In genomic region chr4:127624176-127624575, GRCh38 we compare ENCODE assay signal across 2 cellular contexts.
TF ChIP-seq lines count a peak whose summit lies in the region.

No MANE protein-coding gene starts in this region.

TF ChIP-seq in SK-N-SH, 30 proteins besides CTCF, POLR2A, EP300 and RAD21:
- TF ChIP-seq ELF1 (IDR thresholded peaks at IDR 0.05) (no peak), USF1 (IDR thresholded peaks at IDR 0.05; ENCODE audit: borderline replicate concordance, low read depth) (no peak), FOSL2 (IDR thresholded peaks at IDR 0.05; ENCODE audit: borderline replicate concordance, low read depth) (no peak), TEAD4 (IDR thresholded peaks at IDR 0.05; ENCODE audit: borderline replicate concordance, insufficient read depth) (no peak), TAF1 (IDR thresholded peaks at IDR 0.05; ENCODE audit: borderline replicate concordance, low read depth, low read length) (no peak), GABPA (IDR thresholded peaks at IDR 0.05; ENCODE audit: low read depth) (no peak), CHD2 (IDR thresholded peaks at IDR 0.05; ENCODE audit: low read length, partially characterized antibody) (no peak), POLR2AphosphoS5 (IDR thresholded peaks at IDR 0.05; ENCODE audit: low read depth, low read length) (no peak), GATA2 (CRISPR knock-in tag; IDR thresholded peaks at IDR 0.05) (no peak), SMC3 (IDR thresholded peaks at IDR 0.05; ENCODE audit: low read depth, low read length) (no peak)
- TF ChIP-seq, protein P1, sequence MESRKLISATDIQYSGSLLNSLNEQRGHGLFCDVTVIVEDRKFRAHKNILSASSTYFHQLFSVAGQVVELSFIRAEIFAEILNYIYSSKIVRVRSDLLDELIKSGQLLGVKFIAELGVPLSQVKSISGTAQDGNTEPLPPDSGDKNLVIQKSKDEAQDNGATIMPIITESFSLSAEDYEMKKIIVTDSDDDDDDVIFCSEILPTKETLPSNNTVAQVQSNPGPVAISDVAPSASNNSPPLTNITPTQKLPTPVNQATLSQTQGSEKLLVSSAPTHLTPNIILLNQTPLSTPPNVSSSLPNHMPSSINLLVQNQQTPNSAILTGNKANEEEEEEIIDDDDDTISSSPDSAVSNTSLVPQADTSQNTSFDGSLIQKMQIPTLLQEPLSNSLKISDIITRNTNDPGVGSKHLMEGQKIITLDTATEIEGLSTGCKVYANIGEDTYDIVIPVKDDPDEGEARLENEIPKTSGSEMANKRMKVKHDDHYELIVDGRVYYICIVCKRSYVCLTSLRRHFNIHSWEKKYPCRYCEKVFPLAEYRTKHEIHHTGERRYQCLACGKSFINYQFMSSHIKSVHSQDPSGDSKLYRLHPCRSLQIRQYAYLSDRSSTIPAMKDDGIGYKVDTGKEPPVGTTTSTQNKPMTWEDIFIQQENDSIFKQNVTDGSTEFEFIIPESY (IDR thresholded peaks at IDR 0.05; ENCODE audit: borderline replicate concordance, low read depth), result no peak
- TF ChIP-seq, protein P2, sequence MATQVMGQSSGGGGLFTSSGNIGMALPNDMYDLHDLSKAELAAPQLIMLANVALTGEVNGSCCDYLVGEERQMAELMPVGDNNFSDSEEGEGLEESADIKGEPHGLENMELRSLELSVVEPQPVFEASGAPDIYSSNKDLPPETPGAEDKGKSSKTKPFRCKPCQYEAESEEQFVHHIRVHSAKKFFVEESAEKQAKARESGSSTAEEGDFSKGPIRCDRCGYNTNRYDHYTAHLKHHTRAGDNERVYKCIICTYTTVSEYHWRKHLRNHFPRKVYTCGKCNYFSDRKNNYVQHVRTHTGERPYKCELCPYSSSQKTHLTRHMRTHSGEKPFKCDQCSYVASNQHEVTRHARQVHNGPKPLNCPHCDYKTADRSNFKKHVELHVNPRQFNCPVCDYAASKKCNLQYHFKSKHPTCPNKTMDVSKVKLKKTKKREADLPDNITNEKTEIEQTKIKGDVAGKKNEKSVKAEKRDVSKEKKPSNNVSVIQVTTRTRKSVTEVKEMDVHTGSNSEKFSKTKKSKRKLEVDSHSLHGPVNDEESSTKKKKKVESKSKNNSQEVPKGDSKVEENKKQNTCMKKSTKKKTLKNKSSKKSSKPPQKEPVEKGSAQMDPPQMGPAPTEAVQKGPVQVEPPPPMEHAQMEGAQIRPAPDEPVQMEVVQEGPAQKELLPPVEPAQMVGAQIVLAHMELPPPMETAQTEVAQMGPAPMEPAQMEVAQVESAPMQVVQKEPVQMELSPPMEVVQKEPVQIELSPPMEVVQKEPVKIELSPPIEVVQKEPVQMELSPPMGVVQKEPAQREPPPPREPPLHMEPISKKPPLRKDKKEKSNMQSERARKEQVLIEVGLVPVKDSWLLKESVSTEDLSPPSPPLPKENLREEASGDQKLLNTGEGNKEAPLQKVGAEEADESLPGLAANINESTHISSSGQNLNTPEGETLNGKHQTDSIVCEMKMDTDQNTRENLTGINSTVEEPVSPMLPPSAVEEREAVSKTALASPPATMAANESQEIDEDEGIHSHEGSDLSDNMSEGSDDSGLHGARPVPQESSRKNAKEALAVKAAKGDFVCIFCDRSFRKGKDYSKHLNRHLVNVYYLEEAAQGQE (IDR thresholded peaks at IDR 0.05; ENCODE audit: low read depth, low read length), result no peak

TF ChIP-seq in SK-N-SH treated with all-trans-retinoic acid at 6 μM for 48 hours, 23 proteins besides CTCF, POLR2A, EP300 and RAD21:
- TF ChIP-seq ZNF8 (CRISPR knock-in tag; IDR thresholded peaks at IDR 0.05), result no peak
- no peak for TF ChIP-seq ARNTL (CRISPR knock-in tag; IDR thresholded peaks at IDR 0.05; ENCODE audit: borderline replicate concordance, low read depth)
- TF ChIP-seq TOX (CRISPR knock-in tag; IDR thresholded peaks at IDR 0.05; ENCODE audit: borderline replicate concordance), result no peak
- TF ChIP-seq, protein P3, sequence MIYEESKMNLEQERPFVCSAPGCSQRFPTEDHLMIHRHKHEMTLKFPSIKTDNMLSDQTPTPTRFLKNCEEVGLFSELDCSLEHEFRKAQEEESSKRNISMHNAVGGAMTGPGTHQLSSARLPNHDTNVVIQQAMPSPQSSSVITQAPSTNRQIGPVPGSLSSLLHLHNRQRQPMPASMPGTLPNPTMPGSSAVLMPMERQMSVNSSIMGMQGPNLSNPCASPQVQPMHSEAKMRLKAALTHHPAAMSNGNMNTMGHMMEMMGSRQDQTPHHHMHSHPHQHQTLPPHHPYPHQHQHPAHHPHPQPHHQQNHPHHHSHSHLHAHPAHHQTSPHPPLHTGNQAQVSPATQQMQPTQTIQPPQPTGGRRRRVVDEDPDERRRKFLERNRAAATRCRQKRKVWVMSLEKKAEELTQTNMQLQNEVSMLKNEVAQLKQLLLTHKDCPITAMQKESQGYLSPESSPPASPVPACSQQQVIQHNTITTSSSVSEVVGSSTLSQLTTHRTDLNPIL (CRISPR knock-in tag; IDR thresholded peaks at IDR 0.05; ENCODE audit: low read depth), result no peak
- no peak for TF ChIP-seq ZC3H10 (CRISPR knock-in tag; IDR thresholded peaks at IDR 0.05)
